Comparison of ENCODE assay signal across 1 cellular context in the genomic region with DNA sequence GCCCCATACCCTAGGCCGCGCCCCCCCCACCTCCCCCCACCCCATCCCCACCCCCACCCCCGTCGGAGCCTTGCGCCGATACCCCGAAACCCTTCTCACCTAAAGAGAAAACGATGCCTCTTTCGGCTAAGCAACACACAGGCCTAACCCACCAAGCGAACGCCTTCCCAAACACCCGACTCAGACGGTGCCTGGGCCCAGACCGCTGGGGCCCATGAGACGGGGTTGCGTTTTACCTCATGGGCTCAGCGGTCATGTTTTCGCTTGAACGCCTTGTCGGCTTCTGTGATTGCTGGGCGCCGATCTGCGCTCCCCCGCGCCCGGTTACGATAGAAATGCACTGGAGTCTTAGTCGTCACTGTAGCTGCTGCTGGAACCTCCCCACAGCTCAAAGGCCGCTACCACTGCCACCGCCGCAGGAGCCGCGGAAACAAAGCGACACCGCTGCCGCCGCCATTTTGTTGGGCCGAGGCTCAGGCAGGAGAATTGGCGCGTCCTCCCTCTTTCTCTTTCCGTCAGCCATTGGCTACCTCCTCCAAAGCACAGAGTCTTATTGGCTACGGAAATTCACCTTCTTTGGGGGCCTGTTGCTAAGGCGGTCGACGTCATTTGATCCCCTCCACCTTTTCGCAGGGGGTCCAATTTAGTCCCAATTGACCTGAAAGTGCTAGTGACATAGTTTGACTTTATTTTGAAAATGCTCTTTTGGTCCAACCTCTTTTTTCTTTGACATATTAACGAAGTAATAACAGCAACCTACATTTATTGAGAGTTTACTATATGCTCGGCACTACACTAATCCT.
TF ChIP-seq lines count a peak whose summit lies in the region.

A gene with protein sequence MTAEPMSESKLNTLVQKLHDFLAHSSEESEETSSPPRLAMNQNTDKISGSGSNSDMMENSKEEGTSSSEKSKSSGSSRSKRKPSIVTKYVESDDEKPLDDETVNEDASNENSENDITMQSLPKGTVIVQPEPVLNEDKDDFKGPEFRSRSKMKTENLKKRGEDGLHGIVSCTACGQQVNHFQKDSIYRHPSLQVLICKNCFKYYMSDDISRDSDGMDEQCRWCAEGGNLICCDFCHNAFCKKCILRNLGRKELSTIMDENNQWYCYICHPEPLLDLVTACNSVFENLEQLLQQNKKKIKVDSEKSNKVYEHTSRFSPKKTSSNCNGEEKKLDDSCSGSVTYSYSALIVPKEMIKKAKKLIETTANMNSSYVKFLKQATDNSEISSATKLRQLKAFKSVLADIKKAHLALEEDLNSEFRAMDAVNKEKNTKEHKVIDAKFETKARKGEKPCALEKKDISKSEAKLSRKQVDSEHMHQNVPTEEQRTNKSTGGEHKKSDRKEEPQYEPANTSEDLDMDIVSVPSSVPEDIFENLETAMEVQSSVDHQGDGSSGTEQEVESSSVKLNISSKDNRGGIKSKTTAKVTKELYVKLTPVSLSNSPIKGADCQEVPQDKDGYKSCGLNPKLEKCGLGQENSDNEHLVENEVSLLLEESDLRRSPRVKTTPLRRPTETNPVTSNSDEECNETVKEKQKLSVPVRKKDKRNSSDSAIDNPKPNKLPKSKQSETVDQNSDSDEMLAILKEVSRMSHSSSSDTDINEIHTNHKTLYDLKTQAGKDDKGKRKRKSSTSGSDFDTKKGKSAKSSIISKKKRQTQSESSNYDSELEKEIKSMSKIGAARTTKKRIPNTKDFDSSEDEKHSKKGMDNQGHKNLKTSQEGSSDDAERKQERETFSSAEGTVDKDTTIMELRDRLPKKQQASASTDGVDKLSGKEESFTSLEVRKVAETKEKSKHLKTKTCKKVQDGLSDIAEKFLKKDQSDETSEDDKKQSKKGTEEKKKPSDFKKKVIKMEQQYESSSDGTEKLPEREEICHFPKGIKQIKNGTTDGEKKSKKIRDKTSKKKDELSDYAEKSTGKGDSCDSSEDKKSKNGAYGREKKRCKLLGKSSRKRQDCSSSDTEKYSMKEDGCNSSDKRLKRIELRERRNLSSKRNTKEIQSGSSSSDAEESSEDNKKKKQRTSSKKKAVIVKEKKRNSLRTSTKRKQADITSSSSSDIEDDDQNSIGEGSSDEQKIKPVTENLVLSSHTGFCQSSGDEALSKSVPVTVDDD (N-terminal part only) (minus strand): TSS at position 471 of the 803 bp plus-strand sequence. CDS start 215 bp downstream, at position 256.

TF ChIP-seq in liver, 16 proteins besides CTCF, POLR2A, EP300 and RAD21 (continued from another document):
- TF ChIP-seq, protein P1, sequence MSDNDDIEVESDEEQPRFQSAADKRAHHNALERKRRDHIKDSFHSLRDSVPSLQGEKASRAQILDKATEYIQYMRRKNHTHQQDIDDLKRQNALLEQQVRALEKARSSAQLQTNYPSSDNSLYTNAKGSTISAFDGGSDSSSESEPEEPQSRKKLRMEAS (IDR thresholded peaks at IDR 0.05): no peak
- TF ChIP-seq FOXA1 (IDR thresholded peaks at IDR 0.05): no peak
